In the genomic region with DNA sequence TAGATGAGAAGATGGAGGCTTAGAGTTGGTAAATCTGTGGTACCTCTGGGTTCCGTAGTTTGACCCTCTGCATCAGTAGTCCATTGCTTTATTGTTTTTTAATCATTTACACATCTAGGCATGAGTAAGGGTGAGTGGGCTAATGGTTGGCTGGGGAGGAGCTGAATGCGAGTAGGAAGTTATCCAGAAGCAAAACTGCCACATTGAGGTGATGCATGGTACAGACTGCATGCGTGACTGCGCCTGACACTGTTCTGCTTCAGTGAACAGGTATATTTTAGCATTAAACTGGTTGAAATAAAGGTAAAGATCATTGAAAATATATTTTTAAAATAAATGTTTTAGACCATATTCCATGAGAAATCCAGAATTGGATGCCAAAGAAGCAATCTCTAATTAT, we compare ENCODE assay signal across 33 cellular contexts. TPM values are rescaled to one million over a fixed set of nuclear protein-coding genes. Genes with fewer than 3 reads are reported as not detected.
"Had no signal": no experiment of that assay in that cellular context is flagged by ENCODE, and none has a peak within 500 bp of the region (broad histone marks: within the 10 kb centered on the region; RNA-seq: fewer than 3 reads in every experiment).

No MANE protein-coding gene starts in this region.

- H3K9ac ChIP-seq: neural progenitor cell, parathyroid adenoma had no signal

- FAIRE-seq: keratinocyte had no signal

- DNase-seq: hippocampal formation; kidney glomerular epithelial cell; left colon; left lung; lower lobe of right lung; mammary epithelial cell; mesenchymal stem cell; mucosa of descending colon; naive thymus-derived CD8-positive, alpha-beta T cell; occipital lobe; psoas muscle; right lobe of liver; stimulated activated CD4-positive, alpha-beta T cell treated with anti-CD3 and anti-CD28 coated beads, Interleukin-1b, Interleukin-23, amount 100 ng/mL, for 48 hours; stimulated activated CD4-positive, alpha-beta T cell treated with anti-CD3 and anti-CD28 coated beads, Interleukin-2, amount 100 ng/mL, for 48 hours; stimulated activated CD4-positive, alpha-beta T cell treated with anti-CD3 and anti-CD28 coated beads, Interleukin-4, amount 100 ng/mL, for 4 hours; stimulated activated naive CD4-positive, alpha-beta T cell treated with Interleukin-2 at 50 U/mL for 16 hours; stimulated activated naive CD8-positive, alpha-beta T cell treated with anti-CD3 and anti-CD28 coated beads, Interleukin-15, amount 100 ng/mL, for 72 hours; substantia nigra; uterus had no signal

- H2AFZ ChIP-seq: neural progenitor cell, parathyroid adenoma had no signal

- H3K4me3 Mint-ChIP-seq: naive thymus-derived CD8-positive, alpha-beta T cell; nephron; neural progenitor cell; stimulated activated memory B cell treated with anti-CD40 and anti-IgM and Interleukin-4, amounts not matched to agents 10 μg/mL and 1 μg/mL and 100 μg/mL, for 72 hours; stimulated activated naive CD8-positive, alpha-beta T cell treated with anti-CD3 and anti-CD28 coated beads, Interleukin-15, amount 100 ng/mL, for 72 hours; type B pancreatic cell had no signal

- H3K4me3 ChIP-seq: left lung, lower lobe of right lung, mucosa of descending colon, neural progenitor cell, psoas muscle, right atrium auricular region, right lobe of liver, smooth muscle cell, tibial nerve, uterus had no signal

- ATAC-seq: left colon; left lung; lower lobe of right lung; mucosa of descending colon; naive thymus-derived CD8-positive, alpha-beta T cell; psoas muscle; right lobe of liver; stimulated activated memory B cell treated with anti-CD40 and anti-IgM and Interleukin-4, amounts not matched to agents 10 μg/mL and 1 μg/mL and 100 μg/mL, for 72 hours; stimulated activated naive CD8-positive, alpha-beta T cell treated with anti-CD3 and anti-CD28 coated beads, Interleukin-15, amount 100 ng/mL, for 72 hours had no signal

- H3K4me1 ChIP-seq: parathyroid adenoma had no signal

- H3K9me3 Mint-ChIP-seq: naive thymus-derived CD8-positive, alpha-beta T cell; nephron; neural progenitor cell; stimulated activated memory B cell treated with anti-CD40 and anti-IgM and Interleukin-4, amounts not matched to agents 10 μg/mL and 1 μg/mL and 100 μg/mL, for 72 hours; stimulated activated naive CD8-positive, alpha-beta T cell treated with anti-CD3 and anti-CD28 coated beads, Interleukin-15, amount 100 ng/mL, for 72 hours; type B pancreatic cell had no signal

- H3K36me3 ChIP-seq: neural progenitor cell, uterus had no signal

- H3K4me2 ChIP-seq: neural progenitor cell, smooth muscle cell had no signal

- H3K27ac ChIP-seq: left lung, lower lobe of right lung, neural progenitor cell, neutrophil, parathyroid adenoma, psoas muscle, right atrium auricular region, right lobe of liver, tibial nerve, uterus had no signal

- H3K27me3 Mint-ChIP-seq: stimulated activated memory B cell treated with anti-CD40 and anti-IgM and Interleukin-4, amounts not matched to agents 10 μg/mL and 1 μg/mL and 100 μg/mL, for 72 hours; stimulated activated naive CD8-positive, alpha-beta T cell treated with anti-CD3 and anti-CD28 coated beads, Interleukin-15, amount 100 ng/mL, for 72 hours; type B pancreatic cell had no signal

- H3K27me3 ChIP-seq: left lung, neural progenitor cell, neutrophil, right atrium auricular region, right lobe of liver, tibial nerve, uterus had no signal

- H3K27ac Mint-ChIP-seq: neural progenitor cell; stimulated activated memory B cell treated with anti-CD40 and anti-IgM and Interleukin-4, amounts not matched to agents 10 μg/mL and 1 μg/mL and 100 μg/mL, for 72 hours; stimulated activated naive CD8-positive, alpha-beta T cell treated with anti-CD3 and anti-CD28 coated beads, Interleukin-15, amount 100 ng/mL, for 72 hours; type B pancreatic cell had no signal

- H3K9me3 ChIP-seq: left lung, lower lobe of right lung, mucosa of descending colon, neutrophil, psoas muscle, right atrium auricular region, right lobe of liver, tibial nerve, uterus had no signal

RNA-seq across cellular contexts. Expression of a gene that starts 53.8 kb away (rescaled TPM):
- total RNA-seq: lower lobe of right lung, right atrium auricular region, tibial nerve had no signal

RNA-seq across cellular contexts. Expression of a gene that starts 55.1 kb away (rescaled TPM):
- total RNA-seq: left colon; liver; lower lobe of right lung; mammary epithelial cell; mucosa of descending colon; naive thymus-derived CD8-positive, alpha-beta T cell; occipital lobe; osteocyte; right atrium auricular region; right lobe of liver; smooth muscle cell; temporal lobe; tibial nerve; ureter; uterus had no signal
- polyA plus RNA-seq: keratinocyte; liver; mammary epithelial cell; naive thymus-derived CD8-positive, alpha-beta T cell; psoas muscle; smooth muscle cell had no signal
